ENCODE assay signal across 21 cellular contexts in the genomic region with DNA sequence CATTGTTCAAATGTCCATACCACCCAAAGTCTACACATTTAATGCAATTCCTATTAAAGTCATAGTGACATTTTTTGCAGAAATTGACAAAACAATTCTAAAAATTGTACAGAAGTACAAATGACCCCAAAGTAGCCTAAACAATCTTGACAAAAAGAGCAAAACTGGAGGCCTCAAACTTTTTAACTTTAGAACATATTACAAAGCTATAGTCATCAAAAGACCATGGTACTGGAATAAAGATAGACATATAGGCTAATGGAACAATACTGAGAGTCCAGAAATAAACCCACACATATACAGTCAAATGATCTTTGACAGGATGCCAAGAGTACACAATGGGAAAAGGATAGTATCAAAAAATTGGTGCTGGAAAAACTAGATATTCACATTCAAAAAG.
"Had no signal": no experiment of that assay in that cellular context is flagged by ENCODE, and none has a peak within 500 bp of the region (broad histone marks: within the 10 kb centered on the region; RNA-seq: fewer than 3 reads in every experiment).

No MANE protein-coding gene starts in this region.

- H3K4me1 Mint-ChIP-seq: endodermal cell had no signal

- DNase-seq: effector CD8-positive, alpha-beta T cell; effector memory CD8-positive, alpha-beta T cell; endodermal cell; erythroblast; esophagus squamous epithelium; foreskin fibroblast; foreskin melanocyte; gastrocnemius medialis; glutamatergic neuron; head of caudate nucleus; heart right ventricle; hippocampal formation; left cardiac atrium; left lung; left ventricle myocardium superior; lower lobe of right lung; mesendoderm; mucosa of descending colon; naive B cell; naive thymus-derived CD8-positive, alpha-beta T cell had no signal

- ATAC-seq: effector memory CD8-positive, alpha-beta T cell; esophagus mucosa; gastrocnemius medialis; heart right ventricle; left cardiac atrium; left lung; left ventricle myocardium superior; lower lobe of right lung; mucosa of descending colon; naive thymus-derived CD8-positive, alpha-beta T cell had no signal

- H3K4me3 Mint-ChIP-seq: effector memory CD8-positive, alpha-beta T cell; endodermal cell; naive thymus-derived CD8-positive, alpha-beta T cell had no signal

- H3K9me3 Mint-ChIP-seq: effector memory CD8-positive, alpha-beta T cell had no signal

- H3K27ac Mint-ChIP-seq: effector memory CD8-positive, alpha-beta T cell; endodermal cell; naive thymus-derived CD8-positive, alpha-beta T cell had no signal

- H3K27me3 Mint-ChIP-seq: effector memory CD8-positive, alpha-beta T cell; naive B cell; naive thymus-derived CD8-positive, alpha-beta T cell had no signal
